ENCODE assay signal across 1 cellular context in genomic region chr9:125241000-125241862, GRCh38.
TF ChIP-seq lines count a peak whose summit lies in the region.

TSS of gene HSPA5 (minus strand) at chr9:125241343. CDS start at chr9:125241126, 217 bp downstream.

TF ChIP-seq in HEK293, 187 proteins besides CTCF, POLR2A, EP300 and RAD21 (continued from another document and continues in another):
- TF ChIP-seq ATF2 (tag by site-specific recombination; IDR thresholded peaks at IDR 0.05; ENCODE audit: low read depth) (no peak), ZNF114 (tag by site-specific recombination; IDR thresholded peaks at IDR 0.05) (no peak), ZNF701 (tag by site-specific recombination; IDR thresholded peaks at IDR 0.05) (no peak), PRDM1 (tag by site-specific recombination; IDR thresholded peaks at IDR 0.05) (no peak), ZNF449 (tag by site-specific recombination; IDR thresholded peaks at IDR 0.05) (no peak), ZNF792 (tag by site-specific recombination; IDR thresholded peaks at IDR 0.05) (0 out of 2 replicates have a peak, but pooled peaks have one; percentile 21), ZBTB49 (tag by site-specific recombination; IDR thresholded peaks at IDR 0.05; ENCODE audit: low read depth) (no peak), SP3 (tag by site-specific recombination; IDR thresholded peaks at IDR 0.05) (peak; percentile 71), KLF17 (tag by site-specific recombination; IDR thresholded peaks at IDR 0.05) (peak; percentile 30; the same call in 1 of the 2 replicates), ZNF518A (tag by site-specific recombination; conservative IDR thresholded peaks at IDR 0.05; ENCODE audit: low read depth) (peak; percentile 74), ZNF138 (tag by site-specific recombination; IDR thresholded peaks at IDR 0.05; ENCODE audit: borderline replicate concordance) (no peak), ZBTB8A (tag by site-specific recombination; IDR thresholded peaks at IDR 0.05) (no peak), ZNF202 (tag by site-specific recombination; IDR thresholded peaks at IDR 0.05; ENCODE audit: borderline replicate concordance) (no peak), ZNF76 (tag by site-specific recombination; IDR thresholded peaks at IDR 0.05; ENCODE audit: borderline replicate concordance, low read depth) (0 out of 2 replicates have a peak, but pooled peaks have one; percentile 22), INSM2 (tag by site-specific recombination; IDR thresholded peaks at IDR 0.05) (no peak), ZNF24 (tag by site-specific recombination; IDR thresholded peaks at IDR 0.05) (no peak), ZNF548 (tag by site-specific recombination; IDR thresholded peaks at IDR 0.05) (no peak), ZFP69B (tag by site-specific recombination; IDR thresholded peaks at IDR 0.05) (no peak), ZNF18 (tag by site-specific recombination; IDR thresholded peaks at IDR 0.05) (no peak), BCL11A (tag by site-specific recombination; IDR thresholded peaks at IDR 0.05; ENCODE audit: low read depth) (no peak), ZNF658 (tag by site-specific recombination; IDR thresholded peaks at IDR 0.05) (no peak), ZNF19 (tag by site-specific recombination; IDR thresholded peaks at IDR 0.05; ENCODE audit: low read depth) (no peak), ZNF561 (tag by site-specific recombination; IDR thresholded peaks at IDR 0.05; ENCODE audit: borderline replicate concordance) (peak; percentile 34; the same call in 1 of the 2 replicates), KLF8 (tag by site-specific recombination; IDR thresholded peaks at IDR 0.05) (peak; percentile 44; the same call in 1 of the 2 replicates), ZNF366 (tag by site-specific recombination; conservative IDR thresholded peaks at IDR 0.05) (no peak), ZNF843 (tag by site-specific recombination; IDR thresholded peaks at IDR 0.05) (no peak), ZFP3 (tag by site-specific recombination; IDR thresholded peaks at IDR 0.05; ENCODE audit: low read depth) (no peak), GLIS1 (tag by site-specific recombination; IDR thresholded peaks at IDR 0.05) (peak; percentile 98), GLIS2 (tag by site-specific recombination; IDR thresholded peaks at IDR 0.05) (peak; percentile 95), ZNF830 (tag by site-specific recombination; IDR thresholded peaks at IDR 0.05; ENCODE audit: low read depth) (no peak), ZNF626 (tag by site-specific recombination; IDR thresholded peaks at IDR 0.05) (no peak), ZNF266 (tag by site-specific recombination; IDR thresholded peaks at IDR 0.05; ENCODE audit: low read depth) (no peak), ZNF280D (tag by site-specific recombination; IDR thresholded peaks at IDR 0.05) (no peak), ZNF692 (tag by site-specific recombination; IDR thresholded peaks at IDR 0.05) (0 out of 2 replicates have a peak, but pooled peaks have one; percentile 21), ZNF2 (tag by site-specific recombination; IDR thresholded peaks at IDR 0.05) (peak; percentile 80; the same call in 1 of the 2 replicates), ZNF394 (tag by site-specific recombination; IDR thresholded peaks at IDR 0.05; ENCODE audit: borderline replicate concordance) (peak; percentile 29; the same call in 1 of the 2 replicates)
